ENCODE assay signal across 12 cellular contexts in genomic region chr19:47310819-47311218, GRCh38. TPM values are rescaled to one million over a fixed set of nuclear protein-coding genes. Genes with fewer than 3 reads are reported as not detected.
DNase-seq lines count a peak whose midpoint lies in the region; ATAC-seq and TF ChIP-seq lines count a peak whose summit lies in the region.
"Had no signal": no experiment of that assay in that cellular context is flagged by ENCODE, and none has a peak within 500 bp of the region (broad histone marks: within the 10 kb centered on the region; RNA-seq: fewer than 3 reads in every experiment).

No MANE protein-coding gene starts in this region.

- ATAC-seq in left cardiac atrium: peak in 1 of 2 donors; percentile 15
- no peak for ATAC-seq in GM21423 (IDR thresholded peaks at IDR 0.05; ENCODE audit: unreplicated experiment)
- ATAC-seq in HG02623 (IDR thresholded peaks at IDR 0.05; ENCODE audit: unreplicated experiment): no peak
- no peak for ATAC-seq in HG03342 (IDR thresholded peaks at IDR 0.05; ENCODE audit: unreplicated experiment)

- TF ChIP-seq CTCF in AG10803 (conservative IDR thresholded peaks at IDR 0.05; ENCODE audit: low read length): no peak

- DNase-seq in AG10803 (ENCODE audit: low read depth) (peak; percentile 70), KBM-7 (peak; percentile 48), RPMI8226 (peak; percentile 79), left cardiac atrium (peak; percentile 55), G401 (ENCODE audit: low spot score) (no peak)
- DNase-seq: effector memory CD4-positive, alpha-beta T cell; stimulated activated naive CD4-positive, alpha-beta T cell; T-helper 2 cell had no signal

- in situ Hi-C loops in KBM-7 (cut with MboI; ENCODE audit: low pct_unique_long_range_greater_than_20kb, low sequenced_read_pairs) (no loop called here), G401 (cut with HindIII; ENCODE audit: low sequenced_read_pairs) (no loop called here)

- no peak overlapping the region for H3K4me3 ChIP-seq in AG10803 (ENCODE audit: low read length)

- intact Hi-C loops in left cardiac atrium (cut with DNase I): no loop called here

RNA-seq across cellular contexts. Expression of gene C5AR1, which starts 1.2 kb away (rescaled TPM):
- total RNA-seq in left cardiac atrium: 10 to 100 TPM; 13.4 to 15.6 TPM
- 0.68 and 0.92 TPM in 2 replicates for total RNA-seq in G401 (2014; rRNA removed; shearing (Covaris generic))
- total RNA-seq: kidney epithelial cell had no signal

RNA-seq across cellular contexts. Expression of gene C5AR2, which starts 21.2 kb away (rescaled TPM):
- 1 to 10 TPM in 1 of 2 donors, under 1 TPM in 1; 0.81 to 2.4 TPM for total RNA-seq in left cardiac atrium
- not detected in 2 replicates for total RNA-seq in G401 (2014; rRNA removed; shearing (Covaris generic))
- total RNA-seq: kidney epithelial cell had no signal

RNA-seq across cellular contexts. Expression of gene INAFM1, which starts 36.1 kb away (rescaled TPM):
- total RNA-seq in left cardiac atrium: 10 to 100 TPM; 16.1 to 17.1 TPM
- 7.0 and 11.0 TPM in 2 replicates for total RNA-seq in G401 (2014; rRNA removed; shearing (Covaris generic))

RNA-seq across cellular contexts. Expression of gene DHX34, which starts 38.3 kb away (rescaled TPM):
- 1 to 10 TPM; 5.9 to 6.8 TPM for total RNA-seq in left cardiac atrium
- total RNA-seq in G401 (2014; rRNA removed; shearing (Covaris generic)): 13.9 and 16.7 TPM in 2 replicates

RNA-seq across cellular contexts. Expression of gene CCDC9, which starts 54.5 kb away (rescaled TPM):
- total RNA-seq in left cardiac atrium: 10 to 100 TPM; 21.4 to 28.7 TPM
- total RNA-seq in G401 (2014; rRNA removed; shearing (Covaris generic)): 16.5 and 22.2 TPM in 2 replicates
